22 cellular contexts compared by ENCODE assay signal in the genomic region with DNA sequence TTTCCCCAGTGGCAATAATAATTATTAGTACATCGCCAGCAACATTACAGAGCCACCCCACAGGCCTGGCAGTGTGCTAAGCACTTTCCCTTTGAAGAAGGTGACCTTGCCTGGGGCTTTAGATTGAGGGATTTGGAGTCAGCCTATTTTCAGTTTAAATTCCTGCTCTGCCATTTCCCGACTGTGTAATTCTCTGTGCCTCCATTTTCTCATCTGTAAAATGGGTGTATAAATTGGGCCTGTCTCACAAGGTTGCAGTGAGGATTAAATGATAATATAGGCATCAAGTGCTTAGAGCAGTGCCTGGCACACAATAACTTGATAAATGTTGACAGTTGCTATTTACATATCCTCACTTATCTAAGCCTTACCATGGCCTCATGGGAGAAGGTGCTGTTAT. TPM values are rescaled to one million over a fixed set of nuclear protein-coding genes. Genes with fewer than 3 reads are reported as not detected.
DNase-seq lines count a peak whose midpoint lies in the region; ATAC-seq, FAIRE-seq and TF ChIP-seq lines count a peak whose summit lies in the region.
"Had no signal": no experiment of that assay in that cellular context is flagged by ENCODE, and none has a peak within 500 bp of the region (broad histone marks: within the 10 kb centered on the region; RNA-seq: fewer than 3 reads in every experiment).

No MANE protein-coding gene starts in this region.

- H3K4ac ChIP-seq in neuronal stem cell (ENCODE audit: low read length), result no peak overlapping the region

- no peak overlapping the region for H4K91ac ChIP-seq in neuronal stem cell (ENCODE audit: low read depth, low read length, poor library complexity)

- H3K14ac ChIP-seq in neuronal stem cell (ENCODE audit: low read length), result no peak overlapping the region

- H4K8ac ChIP-seq in neuronal stem cell (ENCODE audit: low read depth, low read length), result no peak overlapping the region

- no peak overlapping the region for H3K4me3 ChIP-seq in neuronal stem cell (ENCODE audit: low read length in 2 of 2)
- H3K4me3 ChIP-seq: GM23338 had no signal

- TF ChIP-seq CTCF in 22Rv1 (IDR thresholded peaks at IDR 0.05), result no peak

- H3K27me3 ChIP-seq in neuronal stem cell (ENCODE audit: control insufficient read depth in 3 of 3, insufficient read depth in 3 of 3, low read depth in 1 of 3, low read length in 3 of 3), result peaks cover 0 to 42% (median 14%) of the 10 kb centered on the region in 3 experiments
- H3K27me3 ChIP-seq: BE2C had no signal

- no peaks in the 10 kb centered on the region for H3K36me3 ChIP-seq in neuronal stem cell (replicated peaks in 1 of 2; ENCODE audit: control insufficient read depth in 2 of 2, insufficient read depth in 2 of 2, low read length in 2 of 2)
- H3K36me3 ChIP-seq: BE2C had no signal

- no CpG with 5 or more reads among the region's 2 CpGs for WGBS in neuronal stem cell (ENCODE audit: extremely low coverage in 2 of 2, insufficient read length in 2 of 2, insufficient replicate concordance in 1 of 2), 2 donors

- H3K27ac ChIP-seq in 22Rv1 (peak overlapping the region; percentile 76), neuronal stem cell (replicated peaks; ENCODE audit: low read length) (no peak overlapping the region)

- H3K23ac ChIP-seq in neuronal stem cell (ENCODE audit: low read depth, low read length, poor library complexity), result no peak overlapping the region

- H2AFZ ChIP-seq in neuronal stem cell (ENCODE audit: low read length), result no peak overlapping the region
- H2AFZ ChIP-seq: GM23338 had no signal

- no peak overlapping the region for H3K4me2 ChIP-seq in neuronal stem cell (ENCODE audit: insufficient read depth, low read length, poor library complexity, severe bottlenecking)
- H3K4me2 ChIP-seq: GM23338 had no signal

- H2BK5ac ChIP-seq in neuronal stem cell (ENCODE audit: low read length), result no peak overlapping the region

- H2BK120ac ChIP-seq in neuronal stem cell (ENCODE audit: low read depth, low read length), result no peak overlapping the region

- intact Hi-C loops in cardiac septum (cut with DNase I), result no loop called here

- H3K18ac ChIP-seq in neuronal stem cell (ENCODE audit: low read length), result no peak overlapping the region

- no peak overlapping the region for H3K9ac ChIP-seq in neuronal stem cell (ENCODE audit: low read depth, low read length, poor library complexity)

- FAIRE-seq in GM19239 (lab: Jason Lieb, UNC), result no peak
- FAIRE-seq: GM12891, H54, HTR-8/SVneo had no signal

- peaks cover 12 to 13% of the 10 kb centered on the region in 2 donors for H3K4me1 ChIP-seq in neuronal stem cell (ENCODE audit: control insufficient read depth in 2 of 2, insufficient read depth in 1 of 2, low read depth in 1 of 2, low read length in 2 of 2)
- H3K4me1 ChIP-seq: BE2C had no signal

- ATAC-seq in GM19324 (IDR thresholded peaks at IDR 0.05; ENCODE audit: low FRiP score, unreplicated experiment), result no peak
- ATAC-seq: GM23338 had no signal

- peak overlapping the region; percentile 54 for H2AK5ac ChIP-seq in neuronal stem cell (ENCODE audit: low read depth, low read length)

- H3K79me1 ChIP-seq in neuronal stem cell (ENCODE audit: low read depth, low read length), result no peaks in the 10 kb centered on the region

- H2BK15ac ChIP-seq in neuronal stem cell (ENCODE audit: low read length), result no peak overlapping the region

- H2BK12ac ChIP-seq in neuronal stem cell (ENCODE audit: low read length), result no peak overlapping the region

- DNase-seq in DMS53 (lab: John Stamatoyannopoulos, UW), result peak; percentile 69
- peak; percentile 20 for DNase-seq in NCI-H526 treated with DMSO at 0.1 percent for 48 hours (lab: John Stamatoyannopoulos, UW)
- no peak for DNase-seq in neuronal stem cell (ENCODE audit: low spot score)
- no peak for DNase-seq in cardiac septum (ENCODE audit: low spot score)
- DNase-seq in GM19239 (ENCODE audit: insufficient read length, low spot score), result no peak
- DNase-seq: BE2C; CD4-positive, alpha-beta memory T cell; DMS153; DND-41; EL; HCEC 1CT; KG1 had no signal

- no peaks in the 10 kb centered on the region for H3K9me3 ChIP-seq in neuronal stem cell (replicated peaks in 1 of 2; ENCODE audit: control insufficient read depth in 2 of 2, insufficient read depth in 1 of 2, low read depth in 1 of 2, low read length in 2 of 2)
- H3K9me3 ChIP-seq: BE2C had no signal

RNA-seq across cellular contexts. Expression of gene SCRT2, which starts 5.0 kb away (rescaled TPM):
- polyA plus RNA-seq in neuronal stem cell (2013, experiment 1 of 2), result 0.06 TPM
- polyA plus RNA-seq in neuronal stem cell (2013, experiment 2 of 2), result 0.04 TPM
- not detected for total RNA-seq in cardiac septum
- total RNA-seq: A172; CD4-positive, alpha-beta memory T cell; G401 had no signal
- polyA plus RNA-seq: CD14-positive monocyte; CD4-positive, alpha-beta memory T cell; GM23338; IgD-negative memory B cell had no signal

RNA-seq across cellular contexts. Expression of gene SRXN1, which starts 27.6 kb away (rescaled TPM):
- polyA plus RNA-seq in neuronal stem cell (2013, experiment 1 of 2), result 10.3 TPM
- polyA plus RNA-seq in neuronal stem cell (2013, experiment 2 of 2), result 10.4 TPM
- 38.4 TPM for total RNA-seq in cardiac septum

Comparison
In these comparisons a context has a peak if more than half of its experiments do, and no peak if none do; other contexts are left out.
1. DNase-seq: peak in DMS53 (single experiment) and NCI-H526 treated with DMSO at 0.1 percent for 48 hours (single experiment); none in neuronal stem cell (single experiment), cardiac septum (single experiment) and GM19239 (single experiment).